Comparison of ENCODE assay signal across 2 cellular contexts in the genomic region with DNA sequence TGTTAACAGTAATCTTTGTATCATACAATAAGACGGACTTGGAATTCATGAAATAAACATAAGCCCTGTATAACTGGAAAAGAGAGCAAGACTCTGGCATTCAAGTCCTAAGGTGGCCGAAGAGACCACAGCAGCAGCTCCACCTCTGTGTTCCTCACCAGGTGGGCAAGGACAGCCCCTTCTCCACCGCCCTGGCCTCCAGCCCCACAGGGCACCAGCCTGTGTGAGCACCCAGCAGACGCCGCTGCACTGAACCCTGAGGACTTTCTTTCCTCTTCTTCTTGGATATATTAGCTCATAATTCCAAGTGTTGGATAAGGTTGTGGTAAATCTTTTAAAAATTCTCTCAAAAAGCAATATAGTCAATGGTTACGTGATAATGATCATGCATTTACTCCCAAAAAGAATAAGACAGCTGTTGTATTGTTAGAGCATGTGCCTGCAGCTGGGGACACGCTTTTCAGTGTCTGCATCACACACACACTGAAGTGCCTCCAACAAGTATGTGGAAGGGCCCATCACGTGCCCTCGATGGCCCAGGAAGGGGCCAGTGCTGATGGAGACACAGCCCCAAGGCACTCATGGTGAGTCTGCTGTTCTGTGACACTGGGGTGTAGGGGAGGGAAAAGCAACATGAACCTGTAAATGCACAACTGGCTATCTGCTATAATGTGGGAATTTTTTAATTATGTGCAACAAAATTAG.
TF ChIP-seq lines count a peak whose summit lies in the region.

No MANE protein-coding gene starts in this region.

TF ChIP-seq in IMR-90, 13 proteins besides CTCF, POLR2A, EP300 and RAD21:
- TF ChIP-seq MAZ (IDR thresholded peaks at IDR 0.05; ENCODE audit: borderline replicate concordance, low read depth, low read length), result no peak
- no peak for TF ChIP-seq BHLHE40 (IDR thresholded peaks at IDR 0.05; ENCODE audit: low read depth, low read length)
- no peak for TF ChIP-seq CEBPB (IDR thresholded peaks at IDR 0.05; ENCODE audit: low read depth, low read length)
- TF ChIP-seq NFE2L2 (IDR thresholded peaks at IDR 0.05; ENCODE audit: low read depth, low read length), result no peak
- no peak for TF ChIP-seq RFX5 (IDR thresholded peaks at IDR 0.05; ENCODE audit: low read depth, low read length)
- no peak for TF ChIP-seq RCOR1 (IDR thresholded peaks at IDR 0.05; ENCODE audit: insufficient replicate concordance, low read length)
- TF ChIP-seq, protein P1, sequence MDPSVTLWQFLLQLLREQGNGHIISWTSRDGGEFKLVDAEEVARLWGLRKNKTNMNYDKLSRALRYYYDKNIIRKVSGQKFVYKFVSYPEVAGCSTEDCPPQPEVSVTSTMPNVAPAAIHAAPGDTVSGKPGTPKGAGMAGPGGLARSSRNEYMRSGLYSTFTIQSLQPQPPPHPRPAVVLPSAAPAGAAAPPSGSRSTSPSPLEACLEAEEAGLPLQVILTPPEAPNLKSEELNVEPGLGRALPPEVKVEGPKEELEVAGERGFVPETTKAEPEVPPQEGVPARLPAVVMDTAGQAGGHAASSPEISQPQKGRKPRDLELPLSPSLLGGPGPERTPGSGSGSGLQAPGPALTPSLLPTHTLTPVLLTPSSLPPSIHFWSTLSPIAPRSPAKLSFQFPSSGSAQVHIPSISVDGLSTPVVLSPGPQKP (IDR thresholded peaks at IDR 0.05; ENCODE audit: borderline replicate concordance, low read depth, low read length), result no peak
- TF ChIP-seq MAFK (IDR thresholded peaks at IDR 0.05; ENCODE audit: low read depth, low read length), result no peak
- TF ChIP-seq FOS (IDR thresholded peaks at IDR 0.05; ENCODE audit: low read depth, low read length), result no peak
- no peak for TF ChIP-seq SMC3 (IDR thresholded peaks at IDR 0.05; ENCODE audit: low read depth, low read length)
- no peak for TF ChIP-seq MXI1 (IDR thresholded peaks at IDR 0.05; ENCODE audit: borderline replicate concordance, low read depth, low read length)
- no peak for TF ChIP-seq CHD1 (IDR thresholded peaks at IDR 0.05; ENCODE audit: low read depth, low read length)
- TF ChIP-seq, protein P2, sequence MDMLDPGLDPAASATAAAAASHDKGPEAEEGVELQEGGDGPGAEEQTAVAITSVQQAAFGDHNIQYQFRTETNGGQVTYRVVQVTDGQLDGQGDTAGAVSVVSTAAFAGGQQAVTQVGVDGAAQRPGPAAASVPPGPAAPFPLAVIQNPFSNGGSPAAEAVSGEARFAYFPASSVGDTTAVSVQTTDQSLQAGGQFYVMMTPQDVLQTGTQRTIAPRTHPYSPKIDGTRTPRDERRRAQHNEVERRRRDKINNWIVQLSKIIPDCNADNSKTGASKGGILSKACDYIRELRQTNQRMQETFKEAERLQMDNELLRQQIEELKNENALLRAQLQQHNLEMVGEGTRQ (IDR thresholded peaks at IDR 0.05; ENCODE audit: low read depth, low read length), result no peak
TF ChIP-seq in IMR-90: peak in this region for 0.

TF ChIP-seq in K562, 482 proteins besides CTCF, POLR2A, EP300 and RAD21:
- TF ChIP-seq TBP (optimal IDR thresholded peaks at IDR 0.05; ENCODE audit: low read depth, low read length) (peak; percentile 51), HCFC1 (IDR thresholded peaks at IDR 0.05; ENCODE audit: low read depth, low read length) (no peak), ZNF695 (CRISPR knock-in tag; IDR thresholded peaks at IDR 0.05) (no peak), ZNF23 (CRISPR knock-in tag; IDR thresholded peaks at IDR 0.05) (no peak), RBM17 (IDR thresholded peaks at IDR 0.05; ENCODE audit: borderline replicate concordance, low read depth, low read length) (no peak), FOS (IDR thresholded peaks at IDR 0.05; ENCODE audit: extremely low read depth, insufficient read length) (no peak), BHLHE40 (IDR thresholded peaks at IDR 0.05; ENCODE audit: low read length) (peak; percentile 63), THRAP3 (IDR thresholded peaks at IDR 0.05; ENCODE audit: borderline replicate concordance) (no peak), MTA3 (IDR thresholded peaks at IDR 0.05; ENCODE audit: borderline replicate concordance) (no peak), HIVEP1 (CRISPR knock-in tag; IDR thresholded peaks at IDR 0.05) (no peak), NRF1 (conservative IDR thresholded peaks at IDR 0.05 in 1 of 2, IDR thresholded peaks at IDR 0.05 in 1 of 2) (no peak), ZNF274 (IDR thresholded peaks at IDR 0.05; ENCODE audit: borderline replicate concordance, low read depth, low read length) (no peak), ELF4 (CRISPR knock-in tag; IDR thresholded peaks at IDR 0.05) (no peak), CBX5 (IDR thresholded peaks at IDR 0.05; ENCODE audit: borderline replicate concordance, low read depth) (no peak), SRSF1 (IDR thresholded peaks at IDR 0.05; ENCODE audit: low read depth, low read length) (no peak), XRCC5 (IDR thresholded peaks at IDR 0.05; ENCODE audit: low read depth, low read length) (no peak), TAF7 (tag; IDR thresholded peaks at IDR 0.05) (no peak), NFXL1 (CRISPR knock-in tag; IDR thresholded peaks at IDR 0.05) (no peak), RBM14 (IDR thresholded peaks at IDR 0.05; ENCODE audit: borderline replicate concordance, insufficient read depth, low read depth, low read length) (no peak), TOE1 (IDR thresholded peaks at IDR 0.05; ENCODE audit: borderline replicate concordance) (no peak), TOE1 (CRISPR knock-in tag; IDR thresholded peaks at IDR 0.05; ENCODE audit: borderline replicate concordance, low read depth) (no peak)
- TF ChIP-seq, protein P3, sequence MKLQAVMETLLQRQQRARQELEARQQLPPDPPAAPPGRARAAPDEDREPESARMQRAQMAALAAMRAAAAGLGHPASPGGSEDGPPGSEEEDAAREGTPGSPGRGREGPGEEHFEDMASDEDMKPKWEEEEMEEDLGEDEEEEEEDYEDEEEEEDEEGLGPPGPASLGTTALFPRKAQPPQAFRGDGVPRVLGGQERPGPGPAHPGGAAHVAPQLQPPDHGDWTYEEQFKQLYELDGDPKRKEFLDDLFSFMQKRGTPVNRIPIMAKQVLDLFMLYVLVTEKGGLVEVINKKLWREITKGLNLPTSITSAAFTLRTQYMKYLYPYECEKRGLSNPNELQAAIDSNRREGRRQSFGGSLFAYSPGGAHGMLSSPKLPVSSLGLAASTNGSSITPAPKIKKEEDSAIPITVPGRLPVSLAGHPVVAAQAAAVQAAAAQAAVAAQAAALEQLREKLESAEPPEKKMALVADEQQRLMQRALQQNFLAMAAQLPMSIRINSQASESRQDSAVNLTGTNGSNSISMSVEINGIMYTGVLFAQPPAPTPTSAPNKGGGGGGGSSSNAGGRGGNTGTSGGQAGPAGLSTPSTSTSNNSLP (IDR thresholded peaks at IDR 0.05; ENCODE audit: borderline replicate concordance, low read depth, low read length), result no peak
- TF ChIP-seq, protein P4, sequence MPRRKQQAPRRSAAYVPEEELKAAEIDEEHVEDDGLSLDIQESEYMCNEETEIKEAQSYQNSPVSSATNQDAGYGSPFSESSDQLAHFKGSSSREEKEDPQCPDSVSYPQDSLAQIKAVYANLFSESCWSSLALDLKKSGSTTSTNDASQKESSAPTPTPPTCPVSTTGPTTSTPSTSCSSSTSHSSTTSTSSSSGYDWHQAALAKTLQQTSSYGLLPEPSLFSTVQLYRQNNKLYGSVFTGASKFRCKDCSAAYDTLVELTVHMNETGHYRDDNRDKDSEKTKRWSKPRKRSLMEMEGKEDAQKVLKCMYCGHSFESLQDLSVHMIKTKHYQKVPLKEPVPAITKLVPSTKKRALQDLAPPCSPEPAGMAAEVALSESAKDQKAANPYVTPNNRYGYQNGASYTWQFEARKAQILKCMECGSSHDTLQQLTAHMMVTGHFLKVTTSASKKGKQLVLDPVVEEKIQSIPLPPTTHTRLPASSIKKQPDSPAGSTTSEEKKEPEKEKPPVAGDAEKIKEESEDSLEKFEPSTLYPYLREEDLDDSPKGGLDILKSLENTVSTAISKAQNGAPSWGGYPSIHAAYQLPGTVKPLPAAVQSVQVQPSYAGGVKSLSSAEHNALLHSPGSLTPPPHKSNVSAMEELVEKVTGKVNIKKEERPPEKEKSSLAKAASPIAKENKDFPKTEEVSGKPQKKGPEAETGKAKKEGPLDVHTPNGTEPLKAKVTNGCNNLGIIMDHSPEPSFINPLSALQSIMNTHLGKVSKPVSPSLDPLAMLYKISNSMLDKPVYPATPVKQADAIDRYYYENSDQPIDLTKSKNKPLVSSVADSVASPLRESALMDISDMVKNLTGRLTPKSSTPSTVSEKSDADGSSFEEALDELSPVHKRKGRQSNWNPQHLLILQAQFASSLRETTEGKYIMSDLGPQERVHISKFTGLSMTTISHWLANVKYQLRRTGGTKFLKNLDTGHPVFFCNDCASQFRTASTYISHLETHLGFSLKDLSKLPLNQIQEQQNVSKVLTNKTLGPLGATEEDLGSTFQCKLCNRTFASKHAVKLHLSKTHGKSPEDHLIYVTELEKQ (CRISPR knock-in tag; IDR thresholded peaks at IDR 0.05), result no peak
- TF ChIP-seq, protein P2 (CRISPR knock-in tag; IDR thresholded peaks at IDR 0.05), result 0 out of 2 replicates have a peak, but pooled peaks have one; percentile 26
- TF ChIP-seq, protein P5, sequence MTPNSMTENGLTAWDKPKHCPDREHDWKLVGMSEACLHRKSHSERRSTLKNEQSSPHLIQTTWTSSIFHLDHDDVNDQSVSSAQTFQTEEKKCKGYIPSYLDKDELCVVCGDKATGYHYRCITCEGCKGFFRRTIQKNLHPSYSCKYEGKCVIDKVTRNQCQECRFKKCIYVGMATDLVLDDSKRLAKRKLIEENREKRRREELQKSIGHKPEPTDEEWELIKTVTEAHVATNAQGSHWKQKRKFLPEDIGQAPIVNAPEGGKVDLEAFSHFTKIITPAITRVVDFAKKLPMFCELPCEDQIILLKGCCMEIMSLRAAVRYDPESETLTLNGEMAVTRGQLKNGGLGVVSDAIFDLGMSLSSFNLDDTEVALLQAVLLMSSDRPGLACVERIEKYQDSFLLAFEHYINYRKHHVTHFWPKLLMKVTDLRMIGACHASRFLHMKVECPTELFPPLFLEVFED (CRISPR knock-in tag; conservative IDR thresholded peaks at IDR 0.05), result no peak
- TF ChIP-seq, protein P6, sequence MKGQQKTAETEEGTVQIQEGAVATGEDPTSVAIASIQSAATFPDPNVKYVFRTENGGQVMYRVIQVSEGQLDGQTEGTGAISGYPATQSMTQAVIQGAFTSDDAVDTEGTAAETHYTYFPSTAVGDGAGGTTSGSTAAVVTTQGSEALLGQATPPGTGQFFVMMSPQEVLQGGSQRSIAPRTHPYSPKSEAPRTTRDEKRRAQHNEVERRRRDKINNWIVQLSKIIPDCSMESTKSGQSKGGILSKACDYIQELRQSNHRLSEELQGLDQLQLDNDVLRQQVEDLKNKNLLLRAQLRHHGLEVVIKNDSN (CRISPR knock-in tag; IDR thresholded peaks at IDR 0.05), result 0 out of 2 replicates have a peak, but pooled peaks have one; percentile 31
- TF ChIP-seq, protein P7, sequence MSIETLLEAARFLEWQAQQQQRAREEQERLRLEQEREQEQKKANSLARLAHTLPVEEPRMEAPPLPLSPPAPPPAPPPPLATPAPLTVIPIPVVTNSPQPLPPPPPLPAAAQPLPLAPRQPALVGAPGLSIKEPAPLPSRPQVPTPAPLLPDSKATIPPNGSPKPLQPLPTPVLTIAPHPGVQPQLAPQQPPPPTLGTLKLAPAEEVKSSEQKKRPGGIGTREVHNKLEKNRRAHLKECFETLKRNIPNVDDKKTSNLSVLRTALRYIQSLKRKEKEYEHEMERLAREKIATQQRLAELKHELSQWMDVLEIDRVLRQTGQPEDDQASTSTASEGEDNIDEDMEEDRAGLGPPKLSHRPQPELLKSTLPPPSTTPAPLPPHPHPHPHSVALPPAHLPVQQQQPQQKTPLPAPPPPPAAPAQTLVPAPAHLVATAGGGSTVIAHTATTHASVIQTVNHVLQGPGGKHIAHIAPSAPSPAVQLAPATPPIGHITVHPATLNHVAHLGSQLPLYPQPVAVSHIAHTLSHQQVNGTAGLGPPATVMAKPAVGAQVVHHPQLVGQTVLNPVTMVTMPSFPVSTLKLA (conservative IDR thresholded peaks at IDR 0.05), result no peak
- TF ChIP-seq, protein P8, sequence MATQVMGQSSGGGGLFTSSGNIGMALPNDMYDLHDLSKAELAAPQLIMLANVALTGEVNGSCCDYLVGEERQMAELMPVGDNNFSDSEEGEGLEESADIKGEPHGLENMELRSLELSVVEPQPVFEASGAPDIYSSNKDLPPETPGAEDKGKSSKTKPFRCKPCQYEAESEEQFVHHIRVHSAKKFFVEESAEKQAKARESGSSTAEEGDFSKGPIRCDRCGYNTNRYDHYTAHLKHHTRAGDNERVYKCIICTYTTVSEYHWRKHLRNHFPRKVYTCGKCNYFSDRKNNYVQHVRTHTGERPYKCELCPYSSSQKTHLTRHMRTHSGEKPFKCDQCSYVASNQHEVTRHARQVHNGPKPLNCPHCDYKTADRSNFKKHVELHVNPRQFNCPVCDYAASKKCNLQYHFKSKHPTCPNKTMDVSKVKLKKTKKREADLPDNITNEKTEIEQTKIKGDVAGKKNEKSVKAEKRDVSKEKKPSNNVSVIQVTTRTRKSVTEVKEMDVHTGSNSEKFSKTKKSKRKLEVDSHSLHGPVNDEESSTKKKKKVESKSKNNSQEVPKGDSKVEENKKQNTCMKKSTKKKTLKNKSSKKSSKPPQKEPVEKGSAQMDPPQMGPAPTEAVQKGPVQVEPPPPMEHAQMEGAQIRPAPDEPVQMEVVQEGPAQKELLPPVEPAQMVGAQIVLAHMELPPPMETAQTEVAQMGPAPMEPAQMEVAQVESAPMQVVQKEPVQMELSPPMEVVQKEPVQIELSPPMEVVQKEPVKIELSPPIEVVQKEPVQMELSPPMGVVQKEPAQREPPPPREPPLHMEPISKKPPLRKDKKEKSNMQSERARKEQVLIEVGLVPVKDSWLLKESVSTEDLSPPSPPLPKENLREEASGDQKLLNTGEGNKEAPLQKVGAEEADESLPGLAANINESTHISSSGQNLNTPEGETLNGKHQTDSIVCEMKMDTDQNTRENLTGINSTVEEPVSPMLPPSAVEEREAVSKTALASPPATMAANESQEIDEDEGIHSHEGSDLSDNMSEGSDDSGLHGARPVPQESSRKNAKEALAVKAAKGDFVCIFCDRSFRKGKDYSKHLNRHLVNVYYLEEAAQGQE (CRISPR knock-in tag; IDR thresholded peaks at IDR 0.05; ENCODE audit: low read depth), result no peak
